Comparison of ENCODE assay signal across 1 cellular context in genomic region chr2:179817181-179817841, GRCh38.
A peak's percentile ranks its signal among the peaks of the same experiment; 100 is the strongest.
TF ChIP-seq lines count a peak whose summit lies in the region.

No MANE protein-coding gene starts in this region.

TF ChIP-seq in HCT116, 20 proteins besides CTCF, POLR2A, EP300 and RAD21:
- TF ChIP-seq ELF1 (IDR thresholded peaks at IDR 0.05; ENCODE audit: borderline replicate concordance, low read depth) (no peak), TCF7L2 (IDR thresholded peaks at IDR 0.05; ENCODE audit: borderline replicate concordance, extremely low read depth, insufficient read depth, insufficient read length) (peak; percentile 88)
